Comparison of ENCODE assay signal across 11 cellular contexts in genomic region chr1:36008546-36009197, GRCh38.
DNase-seq lines count a peak whose midpoint lies in the region; ATAC-seq, FAIRE-seq and TF ChIP-seq lines count a peak whose summit lies in the region.
"Had no signal": no experiment of that assay in that cellular context is flagged by ENCODE, and none has a peak within 500 bp of the region (broad histone marks: within the 10 kb centered on the region; RNA-seq: fewer than 3 reads in every experiment).

No MANE protein-coding gene starts in this region.

- no peak overlapping the region for H3K9ac ChIP-seq in PC-3 (ENCODE audit: low read length)
- H3K9ac ChIP-seq in endothelial cell of umbilical vein (replicated peaks; ENCODE audit: extremely low read depth, insufficient read depth, low read length): peak overlapping the region; percentile 59

- no peaks in the 10 kb centered on the region for H3K27me3 ChIP-seq in PC-3 (ENCODE audit: low read length)
- H3K27me3 ChIP-seq in endothelial cell of umbilical vein (ENCODE audit: control insufficient read depth in 2 of 2, insufficient read depth in 2 of 2, low read length in 2 of 2): no peaks in the 10 kb centered on the region
- H3K27me3 ChIP-seq: MG63, uterus had no signal

- ATAC-seq in PC-3 (peak; percentile 100), GM19351 (IDR thresholded peaks at IDR 0.05; ENCODE audit: unreplicated experiment) (no peak), GM21515 (IDR thresholded peaks at IDR 0.05; ENCODE audit: unreplicated experiment) (no peak)

- no peak for TF ChIP-seq POLR2A in endothelial cell of umbilical vein (IDR thresholded peaks at IDR 0.05; ENCODE audit: low read depth, low read length)

- dilution Hi-C loops in endothelial cell of umbilical vein (cut with MboI; ENCODE audit: extremely low pct_ligation_motif_present, low sequenced_read_pairs): no loop called here

- H3K9me1 ChIP-seq in endothelial cell of umbilical vein (replicated peaks; ENCODE audit: control insufficient read depth, extremely low read depth, insufficient read depth, low read length): no peaks in the 10 kb centered on the region

- H3K27ac ChIP-seq in PC-3 (ENCODE audit: low read length): peak overlapping the region; percentile 29
- H3K27ac ChIP-seq in endothelial cell of umbilical vein (ENCODE audit: insufficient read depth, low read depth, low read length): peak overlapping the region; percentile 96

- H3F3A ChIP-seq in PC-3 (ENCODE audit: low read length, unreplicated experiment): no peaks in the 10 kb centered on the region

- H3K36me3 ChIP-seq in PC-3 (ENCODE audit: low read depth, low read length): 0 out of 2 replicates have a peak, but pooled peaks cover 9% of the 10 kb centered on the region
- H3K36me3 ChIP-seq in endothelial cell of umbilical vein (ENCODE audit: control insufficient read depth in 2 of 2, extremely low read depth in 1 of 2, insufficient read depth in 2 of 2, low read length in 2 of 2): no peaks in the 10 kb centered on the region
- H3K36me3 ChIP-seq: uterus had no signal

- CTCF ChIA-PET in activated CD4-positive, alpha-beta memory T cell treated with anti-CD3 and anti-CD28 coated beads for 36 hours (lab: Charles Lee): interaction anchor here (1.9 kb wide), 1 partner anchor 47 kb away, joined by 4 read pairs; no protein-coding TSS in a partner anchor
- CTCF ChIA-PET in activated CD4-positive, alpha-beta memory T cell treated with anti-CD3 and anti-CD28 coated beads, Interleukin-2, amount 10 ng/mL, durations not matched to agents 7 days and 5 days (lab: Charles Lee): interaction anchor here (0.6 to 1.2 kb wide), 2 partner anchors 127 to 1445 kb away, joined by 3 to 4 read pairs; no protein-coding TSS in a partner anchor
- CTCF ChIA-PET in PC-3 (lab: Charles Lee) (interaction anchor here (0.6 kb wide), 1 partner anchor 17 kb away, joined by 4 read pairs; no protein-coding TSS in a partner anchor), endothelial cell of umbilical vein (lab: Charles Lee) (interaction anchor here (0.9 to 1.2 kb wide), 4 partner anchors 10 to 75 kb away, joined by 3 to 5 read pairs (median 3); partner anchors contain the start of gene TEKT2)

- H3K4me2 ChIP-seq in PC-3 (ENCODE audit: low read length) (peak overlapping the region; percentile 50), endothelial cell of umbilical vein (ENCODE audit: insufficient read depth, low read length) (peak overlapping the region; percentile 61)

- no peaks in the 10 kb centered on the region for H4K20me1 ChIP-seq in PC-3 (ENCODE audit: low read length)
- no peaks in the 10 kb centered on the region for H4K20me1 ChIP-seq in endothelial cell of umbilical vein (replicated peaks; ENCODE audit: control insufficient read depth, extremely low read depth, insufficient read depth, low read length)

- H3K9me3 Mint-ChIP-seq in activated CD4-positive, alpha-beta memory T cell treated with anti-CD3 and anti-CD28 coated beads for 36 hours: no peaks in the 10 kb centered on the region
- no peaks in the 10 kb centered on the region for H3K9me3 Mint-ChIP-seq in activated CD4-positive, alpha-beta memory T cell treated with anti-CD3 and anti-CD28 coated beads, Interleukin-2, amount 10 ng/mL, durations not matched to agents 7 days and 5 days

- DNase-seq in activated CD4-positive, alpha-beta memory T cell treated with anti-CD3 and anti-CD28 coated beads for 36 hours: peak; percentile 19
- DNase-seq in activated CD4-positive, alpha-beta memory T cell treated with anti-CD3 and anti-CD28 coated beads, Interleukin-2, amount 10 ng/mL, durations not matched to agents 7 days and 5 days: no peak
- DNase-seq in PC-3: peak; percentile 89
- DNase-seq in endothelial cell of umbilical vein (ENCODE audit: low read depth, low spot score): peak; percentile 82
- DNase-seq in pulmonary artery endothelial cell (ENCODE audit: low read depth, low spot score): peak; percentile 88
- no peak for DNase-seq in cerebellar nuclear complex (lab: John Stamatoyannopoulos, UW)
- DNase-seq: amygdala, MG63, uterus had no signal

- peak; percentile 81 for FAIRE-seq in endothelial cell of umbilical vein (lab: Jason Lieb, UNC)

- TSS peak; percentile 20 for BruUV-seq in PC-3 (replicated peaks; lab: Mats Ljungman, UMichigan)
- TSS peak; percentile 91 for BruUV-seq in endothelial cell of umbilical vein (replicated peaks; lab: Mats Ljungman, UMichigan)

- H3K9me2 ChIP-seq in PC-3 (replicated peaks; ENCODE audit: low read length): no peaks in the 10 kb centered on the region

- no peaks in the 10 kb centered on the region for H3K9me3 ChIP-seq in PC-3 (ENCODE audit: low read length)
- no peaks in the 10 kb centered on the region for H3K9me3 ChIP-seq in endothelial cell of umbilical vein (replicated peaks; ENCODE audit: control insufficient read depth, insufficient read depth, low read length)
- H3K9me3 ChIP-seq: MG63, uterus had no signal

- H3K79me2 ChIP-seq in PC-3 (ENCODE audit: low read length) (no peaks in the 10 kb centered on the region), endothelial cell of umbilical vein (ENCODE audit: control insufficient read depth, insufficient read depth, low read length) (no peaks in the 10 kb centered on the region)

- TF ChIP-seq CTCF in PC-3 (conservative IDR thresholded peaks at IDR 0.05; ENCODE audit: low read depth, low read length): no peak
- no peak for TF ChIP-seq CTCF in endothelial cell of umbilical vein (IDR thresholded peaks at IDR 0.05; ENCODE audit: extremely low read depth in 1 of 2, insufficient read depth in 1 of 2, low read depth in 1 of 2, low read length in 2 of 2)

- peaks cover 16% of the 10 kb centered on the region for H3K4me1 ChIP-seq in PC-3 (ENCODE audit: insufficient read depth, low read length)
- H3K4me1 ChIP-seq in endothelial cell of umbilical vein (ENCODE audit: control insufficient read depth, extremely low read depth, insufficient read depth, low read length): peaks cover 17% of the 10 kb centered on the region
- H3K4me1 ChIP-seq: uterus had no signal

- POLR2A ChIA-PET in activated CD4-positive, alpha-beta memory T cell treated with anti-CD3 and anti-CD28 coated beads for 36 hours (lab: Charles Lee): no interaction called here
- POLR2A ChIA-PET in activated CD4-positive, alpha-beta memory T cell treated with anti-CD3 and anti-CD28 coated beads, Interleukin-2, amount 10 ng/mL, durations not matched to agents 7 days and 5 days (lab: Charles Lee): interaction anchor here (0.9 to 1.3 kb wide), 2 partner anchors 21 to 78 kb away, joined by 3 to 5 read pairs; partner anchors contain the start of gene AGO3
- POLR2A ChIA-PET in PC-3 (lab: Charles Lee; ENCODE audit: unreplicated experiment): no interaction called here
- POLR2A ChIA-PET in endothelial cell of umbilical vein (lab: Charles Lee): no interaction called here

- peaks cover 4% of the 10 kb centered on the region for H3K4me1 Mint-ChIP-seq in activated CD4-positive, alpha-beta memory T cell treated with anti-CD3 and anti-CD28 coated beads for 36 hours (ENCODE audit: low read depth)
- no peaks in the 10 kb centered on the region for H3K4me1 Mint-ChIP-seq in activated CD4-positive, alpha-beta memory T cell treated with anti-CD3 and anti-CD28 coated beads, Interleukin-2, amount 10 ng/mL, durations not matched to agents 7 days and 5 days

- H3K27ac Mint-ChIP-seq in activated CD4-positive, alpha-beta memory T cell treated with anti-CD3 and anti-CD28 coated beads for 36 hours: peak overlapping the region; percentile 23
- no peak overlapping the region for H3K27ac Mint-ChIP-seq in activated CD4-positive, alpha-beta memory T cell treated with anti-CD3 and anti-CD28 coated beads, Interleukin-2, amount 10 ng/mL, durations not matched to agents 7 days and 5 days

- H2AFZ ChIP-seq in PC-3 (ENCODE audit: low read length) (peak overlapping the region; percentile 51), endothelial cell of umbilical vein (ENCODE audit: low read depth, low read length) (peak overlapping the region; percentile 65)

- no peaks in the 10 kb centered on the region for H3K27me3 Mint-ChIP-seq in activated CD4-positive, alpha-beta memory T cell treated with anti-CD3 and anti-CD28 coated beads for 36 hours
- H3K27me3 Mint-ChIP-seq in activated CD4-positive, alpha-beta memory T cell treated with anti-CD3 and anti-CD28 coated beads, Interleukin-2, amount 10 ng/mL, durations not matched to agents 7 days and 5 days: no peaks in the 10 kb centered on the region

- H3K36me3 Mint-ChIP-seq in activated CD4-positive, alpha-beta memory T cell treated with anti-CD3 and anti-CD28 coated beads for 36 hours: peaks cover 7% of the 10 kb centered on the region
- H3K36me3 Mint-ChIP-seq in activated CD4-positive, alpha-beta memory T cell treated with anti-CD3 and anti-CD28 coated beads, Interleukin-2, amount 10 ng/mL, durations not matched to agents 7 days and 5 days (ENCODE audit: low read depth): peaks cover 6% of the 10 kb centered on the region

- intact Hi-C loops in activated CD4-positive, alpha-beta memory T cell treated with anti-CD3 and anti-CD28 coated beads for 36 hours (cut with micrococcal nuclease): no loop called here
- intact Hi-C loops in PC-3 (cut with micrococcal nuclease): loop anchor here (2.0 kb wide), 1 partner anchor 78 kb away; the partner anchor contains the start of gene AGO3
- intact Hi-C loops in endothelial cell of umbilical vein (cut with micrococcal nuclease): loop anchor here (2.0 kb wide), 1 partner anchor 78 kb away; the partner anchor contains the start of gene AGO3

- no peak overlapping the region for H3K4me3 Mint-ChIP-seq in activated CD4-positive, alpha-beta memory T cell treated with anti-CD3 and anti-CD28 coated beads for 36 hours
- H3K4me3 Mint-ChIP-seq in activated CD4-positive, alpha-beta memory T cell treated with anti-CD3 and anti-CD28 coated beads, Interleukin-2, amount 10 ng/mL, durations not matched to agents 7 days and 5 days: no peak overlapping the region

- H3K4me3 ChIP-seq in PC-3 (ENCODE audit: low read length) (no peak overlapping the region), endothelial cell of umbilical vein (replicated peaks in 1 of 3; ENCODE audit: insufficient read depth in 1 of 3, low read depth in 1 of 3, low read length in 3 of 3) (no peak overlapping the region)
- H3K4me3 ChIP-seq: MG63, uterus had no signal

TF ChIP-seq in endothelial cell of umbilical vein, 7 proteins besides CTCF, POLR2A, EP300 and RAD21:
- no peak for TF ChIP-seq MYC (IDR thresholded peaks at IDR 0.05; ENCODE audit: low read depth, low read length)
- TF ChIP-seq JUN (IDR thresholded peaks at IDR 0.05; ENCODE audit: borderline replicate concordance, insufficient read depth, insufficient read length, low read depth): peak; percentile 87
- TF ChIP-seq EZH2 (IDR thresholded peaks at IDR 0.05; ENCODE audit: borderline replicate concordance, low read depth, low read length, severe bottlenecking): no peak
- TF ChIP-seq FOS (IDR thresholded peaks at IDR 0.05; ENCODE audit: borderline replicate concordance, insufficient read depth, low read length): peak; percentile 56
- no peak for TF ChIP-seq MAX (IDR thresholded peaks at IDR 0.05; ENCODE audit: insufficient read depth, insufficient read length)
- peak; percentile 37 for TF ChIP-seq POLR2AphosphoS5 (IDR thresholded peaks at IDR 0.05; ENCODE audit: insufficient read depth, low read depth, low read length)

Comparison
In these comparisons a context has a peak if more than half of its experiments do, and no peak if none do; other contexts are left out.
1. DNase-seq: peak in activated CD4-positive, alpha-beta memory T cell treated with anti-CD3 and anti-CD28 coated beads for 36 hours (single experiment), PC-3 (single experiment), endothelial cell of umbilical vein (single experiment) and pulmonary artery endothelial cell (single experiment); none in activated CD4-positive, alpha-beta memory T cell treated with anti-CD3 and anti-CD28 coated beads, Interleukin-2, amount 10 ng/mL, durations not matched to agents 7 days and 5 days (single experiment) and cerebellar nuclear complex (0 of 2).